In the genomic region with DNA sequence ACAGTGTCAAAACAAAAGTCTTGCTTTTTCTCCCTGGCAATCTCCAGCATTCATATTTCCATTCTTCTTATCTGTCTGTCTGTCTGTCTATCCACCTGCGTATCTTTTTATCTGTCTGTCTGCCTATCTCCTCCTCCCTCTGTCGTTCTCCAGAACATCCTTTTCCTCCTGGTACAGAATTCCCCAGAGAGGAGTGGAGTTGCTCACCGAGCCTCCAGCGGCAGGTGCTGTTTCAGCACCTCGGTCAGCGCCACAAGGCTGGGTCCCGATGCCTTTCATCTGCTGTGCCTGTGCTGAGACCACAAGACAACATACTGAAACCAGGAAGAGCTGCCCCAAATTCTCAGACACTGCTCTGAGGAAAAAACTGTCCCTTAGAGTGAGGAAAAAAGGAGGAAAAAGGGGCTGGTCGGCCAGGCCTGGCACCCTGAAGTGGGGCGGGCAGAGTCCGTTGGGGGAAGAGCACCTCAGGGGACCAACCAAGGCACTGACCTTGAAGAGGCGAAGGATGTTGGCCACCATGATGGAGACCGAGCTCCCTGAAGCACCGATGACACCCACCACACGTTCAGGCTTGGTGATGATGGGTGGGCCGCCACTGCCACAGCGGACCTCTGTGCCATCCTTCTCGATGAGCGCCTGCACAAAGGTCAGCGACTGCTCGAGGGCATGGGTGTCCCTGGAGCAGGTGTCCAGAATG, we compare ENCODE assay signal across 1 cellular context.
TF ChIP-seq lines count a peak whose summit lies in the region.

No MANE protein-coding gene starts in this region.

TF ChIP-seq in WTC11, 78 proteins besides CTCF, POLR2A, EP300 and RAD21 (continued from another document):
- TF ChIP-seq, protein P1, sequence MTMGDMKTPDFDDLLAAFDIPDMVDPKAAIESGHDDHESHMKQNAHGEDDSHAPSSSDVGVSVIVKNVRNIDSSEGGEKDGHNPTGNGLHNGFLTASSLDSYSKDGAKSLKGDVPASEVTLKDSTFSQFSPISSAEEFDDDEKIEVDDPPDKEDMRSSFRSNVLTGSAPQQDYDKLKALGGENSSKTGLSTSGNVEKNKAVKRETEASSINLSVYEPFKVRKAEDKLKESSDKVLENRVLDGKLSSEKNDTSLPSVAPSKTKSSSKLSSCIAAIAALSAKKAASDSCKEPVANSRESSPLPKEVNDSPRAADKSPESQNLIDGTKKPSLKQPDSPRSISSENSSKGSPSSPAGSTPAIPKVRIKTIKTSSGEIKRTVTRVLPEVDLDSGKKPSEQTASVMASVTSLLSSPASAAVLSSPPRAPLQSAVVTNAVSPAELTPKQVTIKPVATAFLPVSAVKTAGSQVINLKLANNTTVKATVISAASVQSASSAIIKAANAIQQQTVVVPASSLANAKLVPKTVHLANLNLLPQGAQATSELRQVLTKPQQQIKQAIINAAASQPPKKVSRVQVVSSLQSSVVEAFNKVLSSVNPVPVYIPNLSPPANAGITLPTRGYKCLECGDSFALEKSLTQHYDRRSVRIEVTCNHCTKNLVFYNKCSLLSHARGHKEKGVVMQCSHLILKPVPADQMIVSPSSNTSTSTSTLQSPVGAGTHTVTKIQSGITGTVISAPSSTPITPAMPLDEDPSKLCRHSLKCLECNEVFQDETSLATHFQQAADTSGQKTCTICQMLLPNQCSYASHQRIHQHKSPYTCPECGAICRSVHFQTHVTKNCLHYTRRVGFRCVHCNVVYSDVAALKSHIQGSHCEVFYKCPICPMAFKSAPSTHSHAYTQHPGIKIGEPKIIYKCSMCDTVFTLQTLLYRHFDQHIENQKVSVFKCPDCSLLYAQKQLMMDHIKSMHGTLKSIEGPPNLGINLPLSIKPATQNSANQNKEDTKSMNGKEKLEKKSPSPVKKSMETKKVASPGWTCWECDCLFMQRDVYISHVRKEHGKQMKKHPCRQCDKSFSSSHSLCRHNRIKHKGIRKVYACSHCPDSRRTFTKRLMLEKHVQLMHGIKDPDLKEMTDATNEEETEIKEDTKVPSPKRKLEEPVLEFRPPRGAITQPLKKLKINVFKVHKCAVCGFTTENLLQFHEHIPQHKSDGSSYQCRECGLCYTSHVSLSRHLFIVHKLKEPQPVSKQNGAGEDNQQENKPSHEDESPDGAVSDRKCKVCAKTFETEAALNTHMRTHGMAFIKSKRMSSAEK (CRISPR knock-in tag; IDR thresholded peaks at IDR 0.05; ENCODE audit: borderline replicate concordance) = no peak
- TF ChIP-seq SMAD3 (CRISPR knock-in tag; IDR thresholded peaks at IDR 0.05; ENCODE audit: borderline replicate concordance) = peak; percentile 89
